ENCODE assay signal across 7 cellular contexts in the genomic region with DNA sequence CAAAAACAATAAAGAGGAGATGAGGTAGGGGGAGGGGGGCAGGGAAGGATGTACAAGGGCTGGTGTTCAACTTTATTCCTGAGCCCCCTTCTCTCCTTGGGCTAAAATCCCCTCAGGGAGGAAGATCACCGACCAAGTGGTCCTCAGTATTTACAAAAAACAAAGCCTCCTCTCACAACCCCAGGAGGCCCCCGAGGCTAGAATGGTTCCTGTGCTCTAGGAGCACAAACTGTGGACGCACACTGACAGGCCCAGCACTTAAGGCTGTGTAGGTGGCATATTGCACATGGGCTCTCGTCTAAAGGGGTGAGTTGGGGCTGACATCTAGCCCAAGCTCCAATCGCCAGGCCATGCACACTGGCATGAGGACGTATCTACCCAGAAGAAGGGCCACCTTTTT. TPM values are rescaled to one million over a fixed set of nuclear protein-coding genes. Genes with fewer than 3 reads are reported as not detected.
DNase-seq lines count a peak whose midpoint lies in the region; FAIRE-seq and TF ChIP-seq lines count a peak whose summit lies in the region.
"Not testable (repeated sequence)": the region's sequence is repeated elsewhere in the genome, so short reads cannot be mapped to it uniquely, and the experiment has no call there.

No MANE protein-coding gene starts in this region.

- H3K9me2 ChIP-seq in SK-N-SH: not testable (repeated sequence)

- not testable (repeated sequence) for H3K27me3 ChIP-seq in SK-N-SH (ENCODE audit: insufficient read depth); ectodermal cell (ENCODE audit: control insufficient read depth, insufficient read depth, low read length, poor library complexity, severe bottlenecking); right atrium auricular region; smooth muscle cell (ENCODE audit: low read depth)

- CTCF ChIA-PET in SK-N-SH (lab: Yijun Ruan, JAX): interaction anchor here (1.1 to 2.0 kb wide), 3 partner anchors 10 to 17 kb away, joined by 3 to 7 read pairs (median 6); no protein-coding TSS in a partner anchor

- not testable (repeated sequence) for H4K20me1 ChIP-seq in SK-N-SH (ENCODE audit: insufficient read depth)
- H4K20me1 ChIP-seq in smooth muscle cell (ENCODE audit: low read depth): peaks cover 19% of the 10 kb centered on the region

- H2AFZ ChIP-seq in SK-N-SH (ENCODE audit: low read depth); smooth muscle cell (ENCODE audit: low read depth): not testable (repeated sequence)

- H3K36me3 ChIP-seq in SK-N-SH (replicated peaks in 1 of 2; ENCODE audit: control insufficient read depth in 1 of 2, insufficient read depth in 2 of 2, low read length in 1 of 2); ectodermal cell (ENCODE audit: control insufficient read depth, insufficient read depth, low read length); right atrium auricular region; smooth muscle cell (ENCODE audit: low read depth): not testable (repeated sequence)

- peak; percentile 13 for FAIRE-seq in HTR-8/SVneo (lab: Jason Lieb, UNC)

- peaks cover 39% of the 10 kb centered on the region for H3K4me1 Mint-ChIP-seq in neural crest cell

- H3K27me3 Mint-ChIP-seq in neural crest cell (ENCODE audit: low read depth): not testable (repeated sequence)

- peak; percentile 66 for DNase-seq in ELF-1 (ENCODE audit: low read depth, low spot score)
- DNase-seq in HTR-8/SVneo (ENCODE audit: insufficient read length, low spot score); SK-N-SH; right atrium auricular region (ENCODE audit: low spot score); neural crest cell (ENCODE audit: low read depth, low spot score); smooth muscle cell (lab: John Stamatoyannopoulos, UW; ENCODE audit: unreplicated experiment): not testable (repeated sequence)

- peaks cover 60% of the 10 kb centered on the region for H3K79me2 ChIP-seq in SK-N-SH (ENCODE audit: insufficient read depth)
- H3K79me2 ChIP-seq in smooth muscle cell (ENCODE audit: low read depth): peaks cover 43% of the 10 kb centered on the region

- not testable (repeated sequence) for TF ChIP-seq CTCF in SK-N-SH (IDR thresholded peaks at IDR 0.05); right atrium auricular region (IDR thresholded peaks at IDR 0.05); neural crest cell (conservative IDR thresholded peaks at IDR 0.05); smooth muscle cell (IDR thresholded peaks at IDR 0.05; ENCODE audit: borderline replicate concordance, insufficient read depth, poor library complexity, severe bottlenecking)

- not testable (repeated sequence) for H3F3A ChIP-seq in SK-N-SH (replicated peaks; ENCODE audit: insufficient read depth)
- peaks cover 11% of the 10 kb centered on the region for H3F3A ChIP-seq in smooth muscle cell (ENCODE audit: low read depth)

- 97% methylated on average over 5 of the region's 6 CpGs for WGBS in SK-N-SH (ENCODE audit: low lambda C conversion rate)
- 84 to 89% methylated on average over 5 to 6 of the region's 6 CpGs for WGBS in ectodermal cell, 2 experiments
- WGBS in smooth muscle cell (ENCODE audit: low lambda C conversion rate): 83% methylated on average over 6 of the region's 6 CpGs

- not testable (repeated sequence) for TF ChIP-seq EP300 in SK-N-SH (IDR thresholded peaks at IDR 0.05; ENCODE audit: borderline replicate concordance in 1 of 2, low read depth in 1 of 2, low read length in 1 of 2)

- not testable (repeated sequence) for H3K9me3 Mint-ChIP-seq in neural crest cell

- not testable (repeated sequence) for H3K27ac ChIP-seq in SK-N-SH (ENCODE audit: low read depth in 2 of 2, low read length in 1 of 2)
- H3K27ac ChIP-seq in ectodermal cell (ENCODE audit: insufficient read depth, low read depth, low read length, poor library complexity, severe bottlenecking) (peak overlapping the region; percentile 2), right atrium auricular region (peak overlapping the region; percentile 97), smooth muscle cell (ENCODE audit: low read depth) (peak overlapping the region; percentile 77)

- not testable (repeated sequence) for TF ChIP-seq RAD21 in SK-N-SH (IDR thresholded peaks at IDR 0.05; ENCODE audit: low read length)

- H3K4me2 ChIP-seq in SK-N-SH: 0 out of 2 replicates have a peak overlapping the region, but pooled peaks have one; percentile 41
- peak overlapping the region; percentile 56 for H3K4me2 ChIP-seq in smooth muscle cell

- H3K4me3 ChIP-seq in SK-N-SH (ENCODE audit: low read depth in 2 of 2, low read length in 1 of 2); ectodermal cell (ENCODE audit: insufficient read depth, low read depth, low read length); right atrium auricular region; smooth muscle cell: not testable (repeated sequence)

- peak overlapping the region; percentile 15 for H3K4me3 Mint-ChIP-seq in neural crest cell

- H3K27ac Mint-ChIP-seq in neural crest cell (ENCODE audit: unreplicated experiment): not testable (repeated sequence)

- peaks cover 4 to 13% of the 10 kb centered on the region in 2 experiments; a peak in 1 of 4 replicates for H3K4me1 ChIP-seq in SK-N-SH (ENCODE audit: control insufficient read depth in 1 of 2, insufficient read depth in 2 of 2, low read depth in 1 of 2, low read length in 1 of 2)
- H3K4me1 ChIP-seq in ectodermal cell (ENCODE audit: control insufficient read depth, insufficient read depth, low read length); smooth muscle cell (ENCODE audit: low read depth): not testable (repeated sequence)
- peaks cover 0 to 86% of the 10 kb centered on the region in 2 donors for H3K4me1 ChIP-seq in right atrium auricular region

- H3K9me3 ChIP-seq in SK-N-SH; ectodermal cell (ENCODE audit: control insufficient read depth, low read length); right atrium auricular region; smooth muscle cell (replicated peaks; ENCODE audit: low read depth): not testable (repeated sequence)

- POLR2A ChIA-PET in SK-N-SH (lab: Yijun Ruan, JAX): not testable (repeated sequence)

- H3K36me3 Mint-ChIP-seq in neural crest cell (ENCODE audit: low read depth): not testable (repeated sequence)

- H3K9ac ChIP-seq in SK-N-SH: not testable (repeated sequence)
- H3K9ac ChIP-seq in smooth muscle cell (ENCODE audit: low read depth): peak overlapping the region; percentile 14

RNA-seq across cellular contexts. Expression of gene HDAC5, which starts 21.6 kb away (rescaled TPM):
- polyA plus RNA-seq in SK-N-SH (2012; rRNA removed) (19.0 and 21.0 TPM in 2 replicates), smooth muscle cell (51.6 and 52.6 TPM in 2 replicates)
- 6.4 and 12.2 TPM in 2 replicates for polyA plus RNA-seq in SK-N-SH (2012; cell fraction: cytosol; rRNA removed)
- 32.3 and 34.8 TPM in 2 replicates for polyA plus RNA-seq in SK-N-SH (2012; cell fraction: nucleus; rRNA removed)
- 68.9 TPM for polyA plus RNA-seq in ectodermal cell (2013, experiment 1 of 4)
- 81.9 TPM for polyA plus RNA-seq in ectodermal cell (2013, experiment 2 of 4)
- polyA plus RNA-seq in ectodermal cell (2013, experiment 3 of 4): 71.9 TPM
- 81.7 TPM for polyA plus RNA-seq in ectodermal cell (2013, experiment 4 of 4)
- total RNA-seq in right atrium auricular region (100 to 1,000 TPM in 1 of 2 donors, 10 to 100 TPM in 1; 80.0 to 138 TPM), neural crest cell (27.1 and 27.2 TPM in 2 replicates), smooth muscle cell (48.7 and 65.3 TPM in 2 replicates)

RNA-seq across cellular contexts. Expression of gene G6PC3, which starts 31.3 kb away (rescaled TPM):
- polyA plus RNA-seq in SK-N-SH (2012; rRNA removed): 158 and 166 TPM in 2 replicates
- polyA plus RNA-seq in SK-N-SH (2012; cell fraction: cytosol; rRNA removed): 87.1 and 148 TPM in 2 replicates
- polyA plus RNA-seq in SK-N-SH (2012; cell fraction: nucleus; rRNA removed): 45.7 and 77.2 TPM in 2 replicates
- polyA plus RNA-seq in ectodermal cell (2013, experiment 1 of 4): 118 TPM
- 110 TPM for polyA plus RNA-seq in ectodermal cell (2013, experiment 2 of 4)
- 102 TPM for polyA plus RNA-seq in ectodermal cell (2013, experiment 3 of 4)
- 111 TPM for polyA plus RNA-seq in ectodermal cell (2013, experiment 4 of 4)
- 10 to 100 TPM; 36.0 to 41.1 TPM for total RNA-seq in right atrium auricular region
- 81.1 and 88.6 TPM in 2 replicates for total RNA-seq in neural crest cell
- total RNA-seq in smooth muscle cell: 32.1 and 40.2 TPM in 2 replicates
- 103 TPM in 2 replicates for polyA plus RNA-seq in smooth muscle cell

RNA-seq across cellular contexts. Expression of gene LSM12, which starts 35.4 kb away (rescaled TPM):
- 26.6 and 31.3 TPM in 2 replicates for polyA plus RNA-seq in SK-N-SH (2012; rRNA removed)
- polyA plus RNA-seq in SK-N-SH (2012; cell fraction: cytosol; rRNA removed): 33.4 and 36.1 TPM in 2 replicates
- polyA plus RNA-seq in SK-N-SH (2012; cell fraction: nucleus; rRNA removed): 14.7 and 23.4 TPM in 2 replicates
- 76.3 TPM for polyA plus RNA-seq in ectodermal cell (2013, experiment 1 of 4)
- polyA plus RNA-seq in ectodermal cell (2013, experiment 2 of 4): 74.7 TPM
- polyA plus RNA-seq in ectodermal cell (2013, experiment 3 of 4): 56.0 TPM
- 60.3 TPM for polyA plus RNA-seq in ectodermal cell (2013, experiment 4 of 4)
- 10 to 100 TPM; 36.8 to 41.3 TPM for total RNA-seq in right atrium auricular region
- total RNA-seq in neural crest cell: 59.7 and 60.9 TPM in 2 replicates
- 42.3 and 51.8 TPM in 2 replicates for total RNA-seq in smooth muscle cell
- polyA plus RNA-seq in smooth muscle cell: 52.0 and 66.3 TPM in 2 replicates

RNA-seq across cellular contexts. Expression of gene HROB, which starts 39.9 kb away (rescaled TPM):
- polyA plus RNA-seq in SK-N-SH (2012; rRNA removed) (3.2 and 4.0 TPM in 2 replicates), smooth muscle cell (3.7 and 4.6 TPM in 2 replicates)
- polyA plus RNA-seq in SK-N-SH (2012; cell fraction: cytosol; rRNA removed): 1.3 and 2.0 TPM in 2 replicates
- polyA plus RNA-seq in SK-N-SH (2012; cell fraction: nucleus; rRNA removed): 10.1 TPM in 2 replicates
- polyA plus RNA-seq in ectodermal cell (2013, experiment 1 of 4): 13.3 TPM
- polyA plus RNA-seq in ectodermal cell (2013, experiment 2 of 4): 15.9 TPM
- 11.8 TPM for polyA plus RNA-seq in ectodermal cell (2013, experiment 3 of 4)
- 12.0 TPM for polyA plus RNA-seq in ectodermal cell (2013, experiment 4 of 4)
- total RNA-seq in right atrium auricular region (under 1 TPM; 0.59 to 0.94 TPM), neural crest cell (22.1 and 23.3 TPM in 2 replicates), smooth muscle cell (1.9 and 3.1 TPM in 2 replicates)
